In the genomic region with DNA sequence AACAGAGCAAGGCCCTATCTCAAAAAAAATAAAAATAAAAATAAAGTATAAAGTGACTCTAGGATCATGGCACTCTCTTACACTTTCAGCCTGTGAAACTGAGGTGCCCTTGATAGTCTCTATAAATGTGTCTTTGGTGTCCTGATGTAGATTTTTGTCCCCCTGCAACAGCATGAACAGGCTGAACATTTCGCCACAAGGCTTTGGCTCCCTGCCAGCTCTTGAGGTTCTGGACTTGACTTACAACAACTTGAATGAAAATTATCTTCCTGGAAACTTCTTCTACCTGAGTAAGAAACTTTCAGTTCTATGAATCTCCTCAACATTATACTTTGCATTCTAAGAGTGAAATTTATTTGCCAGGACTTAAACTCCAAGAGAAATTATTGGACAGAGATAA, we compare ENCODE assay signal across 1 cellular context.
TF ChIP-seq lines count a peak whose summit lies in the region.

No MANE protein-coding gene starts in this region.

TF ChIP-seq in SK-N-SH treated with all-trans-retinoic acid at 6 μM for 48 hours, 23 proteins besides CTCF, POLR2A, EP300 and RAD21 (continued from another document):
- TF ChIP-seq TSHZ2 (CRISPR knock-in tag; IDR thresholded peaks at IDR 0.05), result no peak
- TF ChIP-seq SNAI2 (CRISPR knock-in tag; IDR thresholded peaks at IDR 0.05), result no peak
